In the genomic region with DNA sequence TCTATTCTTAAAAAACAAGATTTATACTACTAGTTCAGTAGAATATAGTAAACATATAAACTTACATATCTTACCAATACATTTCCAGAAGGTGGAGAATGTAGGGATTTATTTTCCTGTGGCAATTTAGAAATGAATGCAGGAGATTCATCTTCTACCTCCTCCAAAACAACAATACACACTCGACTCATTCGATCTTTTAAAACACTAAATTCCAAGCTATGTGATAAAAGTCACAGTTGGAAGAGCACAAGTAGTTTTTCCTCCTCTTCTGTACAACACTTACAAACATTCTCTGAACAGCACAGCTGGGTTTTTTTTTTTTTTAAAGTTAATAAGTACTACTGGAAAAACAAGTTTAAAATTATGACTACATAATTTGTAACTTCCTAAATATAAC, we compare ENCODE assay signal across 8 cellular contexts. TPM values are rescaled to one million over a fixed set of nuclear protein-coding genes. Genes with fewer than 3 reads are reported as not detected.
DNase-seq lines count a peak whose midpoint lies in the region; ATAC-seq and TF ChIP-seq lines count a peak whose summit lies in the region.

No MANE protein-coding gene starts in this region.

- CTCF ChIA-PET in PC-9 (lab: Charles Lee): interaction anchor here (0.6 kb wide), 5 partner anchors 14 to 214 kb away, joined by 3 to 10 read pairs (median 4); no protein-coding TSS in a partner anchor

- peaks cover 35% of the 10 kb centered on the region for H3F3A ChIP-seq in PC-9 (ENCODE audit: insufficient read depth, low read depth)

- H3K79me1 ChIP-seq in mesendoderm (ENCODE audit: low read length): no peaks in the 10 kb centered on the region

- no CpG with 5 or more reads among the region's 2 CpGs for WGBS in mesendoderm (ENCODE audit: extremely low coverage, insufficient coverage, low lambda C conversion rate)

- H2AFZ ChIP-seq in PC-9: no peak overlapping the region

- no peak overlapping the region for H3K56ac ChIP-seq in mesendoderm (ENCODE audit: low read length)

- intact Hi-C loops in PC-9 (cut with micrococcal nuclease; ENCODE audit: unreplicated experiment): loop anchor here (2.0 to 10.0 kb wide), 3 partner anchors 28 to 192 kb away; partner anchors contain the start of genes BTD and HACL1

- H4K5ac ChIP-seq in mesendoderm (ENCODE audit: low read length): no peak overlapping the region

- no peaks in the 10 kb centered on the region for H3K9me2 ChIP-seq in PC-9 (ENCODE audit: insufficient read depth)

- TF ChIP-seq CTCF in GM06990 (IDR thresholded peaks at IDR 0.05; ENCODE audit: insufficient read depth, low read length, poor library complexity, severe bottlenecking) (no peak), PC-9 (conservative IDR thresholded peaks at IDR 0.05) (no peak; the same call in 1 of the 2 replicates), epithelial cell of esophagus (IDR thresholded peaks at IDR 0.05; ENCODE audit: insufficient read depth, low read depth, low read length, missing control alignments) (no peak)

- H3K27me3 ChIP-seq in GM06990 (replicated peaks; ENCODE audit: control insufficient read depth, insufficient read depth, low read length): no peaks in the 10 kb centered on the region
- H3K27me3 ChIP-seq in PC-9 (ENCODE audit: insufficient read depth, low read depth): no peaks in the 10 kb centered on the region
- no peaks in the 10 kb centered on the region for H3K27me3 ChIP-seq in rectal smooth muscle tissue (ENCODE audit: control insufficient read depth, insufficient read depth, low read length)
- H3K27me3 ChIP-seq in mesendoderm (ENCODE audit: insufficient read depth, low read length, poor library complexity): no peaks in the 10 kb centered on the region

- DNase-seq in GM06990 (ENCODE audit: extremely low read depth, insufficient read length) (no peak), PC-9 (no peak), epithelial cell of esophagus (ENCODE audit: low read depth) (peak; percentile 22), NCI-H510A (lab: John Stamatoyannopoulos, UW) (no peak), mesendoderm (no peak)

- H3K36me3 ChIP-seq in GM06990 (ENCODE audit: control insufficient read depth, insufficient read depth, low read length): no peaks in the 10 kb centered on the region; the same call in 1 of the 2 replicates
- H3K36me3 ChIP-seq in PC-9 (ENCODE audit: low read depth): peaks cover 25% of the 10 kb centered on the region
- no peaks in the 10 kb centered on the region for H3K36me3 ChIP-seq in rectal smooth muscle tissue (ENCODE audit: control insufficient read depth, insufficient read depth, low read length)
- H3K36me3 ChIP-seq in mesendoderm (ENCODE audit: control insufficient read depth, insufficient read depth, low read length): no peaks in the 10 kb centered on the region

- H3K4me3 ChIP-seq in GM06990 (replicated peaks; ENCODE audit: low read depth, low read length) (peak overlapping the region; percentile 59), PC-9 (peak overlapping the region; percentile 60), epithelial cell of esophagus (ENCODE audit: low read length) (no peak overlapping the region), rectal smooth muscle tissue (ENCODE audit: low read length) (peak overlapping the region; percentile 39), mesendoderm (ENCODE audit: low read length) (no peak overlapping the region)

- no TSS peak for BruUV-seq in PC-9 (replicated peaks; lab: Mats Ljungman, UMichigan)

- H3K4me2 ChIP-seq in PC-9: peak overlapping the region; percentile 99
- H3K4me2 ChIP-seq in mesendoderm (ENCODE audit: low read length): no peak overlapping the region

- no peak overlapping the region for H3K4ac ChIP-seq in mesendoderm (ENCODE audit: low read depth, low read length)

- no peak overlapping the region for H3K23ac ChIP-seq in mesendoderm (ENCODE audit: low read length)

- H4K20me1 ChIP-seq in PC-9 (ENCODE audit: insufficient read depth): no peaks in the 10 kb centered on the region

- POLR2A ChIA-PET in PC-9 (lab: Charles Lee; ENCODE audit: unreplicated experiment): interaction anchor here (0.7 kb wide), 1 partner anchor 160 kb away, joined by 23 read pairs; no protein-coding TSS in a partner anchor

- ATAC-seq in HG03108 (IDR thresholded peaks at IDR 0.05; ENCODE audit: unreplicated experiment) (no peak), GM21576 (IDR thresholded peaks at IDR 0.05; ENCODE audit: unreplicated experiment) (no peak)

- H3K9ac ChIP-seq in rectal smooth muscle tissue (ENCODE audit: low read length) (no peak overlapping the region), mesendoderm (ENCODE audit: low read length) (no peak overlapping the region)

- H2BK120ac ChIP-seq in mesendoderm (ENCODE audit: low read depth, low read length): no peak overlapping the region

- H3K9me3 ChIP-seq in PC-9 (ENCODE audit: insufficient read depth, low read depth): no peaks in the 10 kb centered on the region

- no peak overlapping the region for H2BK5ac ChIP-seq in mesendoderm (ENCODE audit: low read length)

- H3K4me1 ChIP-seq in PC-9 (replicated peaks; ENCODE audit: insufficient read depth) (peaks cover 89% of the 10 kb centered on the region), rectal smooth muscle tissue (ENCODE audit: control insufficient read depth, insufficient read depth, low read length) (peaks cover 10% of the 10 kb centered on the region), mesendoderm (ENCODE audit: control insufficient read depth, low read depth, low read length) (peaks cover 6% of the 10 kb centered on the region)

- H3K79me2 ChIP-seq in PC-9 (ENCODE audit: low read depth) (peaks cover 91% of the 10 kb centered on the region), mesendoderm (ENCODE audit: control insufficient read depth, insufficient read depth, low read length) (no peaks in the 10 kb centered on the region)

- H3K27ac ChIP-seq in PC-9 (peak overlapping the region; percentile 92), rectal smooth muscle tissue (ENCODE audit: low read depth, low read length) (peak overlapping the region; percentile 72), mesendoderm (ENCODE audit: low read depth, low read length) (no peak overlapping the region)

- H2BK15ac ChIP-seq in mesendoderm (replicated peaks; ENCODE audit: low read depth): no peak overlapping the region

- H4K8ac ChIP-seq in mesendoderm (ENCODE audit: low read depth, low read length): no peak overlapping the region

- no peak overlapping the region for H3K18ac ChIP-seq in mesendoderm (ENCODE audit: low read length)

- no peak overlapping the region for H2AK5ac ChIP-seq in mesendoderm (ENCODE audit: low read length)

RNA-seq across cellular contexts. Expression of gene ANKRD28, which starts 1.4 kb away (rescaled TPM):
- total RNA-seq in PC-9 (2021): 59.7 and 82.6 TPM in 2 replicates
- polyA plus RNA-seq in mesendoderm (2013, experiment 1 of 2): 17.6 TPM
- 16.5 TPM for polyA plus RNA-seq in mesendoderm (2013, experiment 2 of 2)

Comparison
In these comparisons a context has a peak if more than half of its experiments do, and no peak if none do; other contexts are left out.
1. H3K4me3 ChIP-seq: peak in GM06990 (single experiment), PC-9 (single experiment) and rectal smooth muscle tissue (single experiment); none in epithelial cell of esophagus (single experiment) and mesendoderm (single experiment).